In the genomic region with DNA sequence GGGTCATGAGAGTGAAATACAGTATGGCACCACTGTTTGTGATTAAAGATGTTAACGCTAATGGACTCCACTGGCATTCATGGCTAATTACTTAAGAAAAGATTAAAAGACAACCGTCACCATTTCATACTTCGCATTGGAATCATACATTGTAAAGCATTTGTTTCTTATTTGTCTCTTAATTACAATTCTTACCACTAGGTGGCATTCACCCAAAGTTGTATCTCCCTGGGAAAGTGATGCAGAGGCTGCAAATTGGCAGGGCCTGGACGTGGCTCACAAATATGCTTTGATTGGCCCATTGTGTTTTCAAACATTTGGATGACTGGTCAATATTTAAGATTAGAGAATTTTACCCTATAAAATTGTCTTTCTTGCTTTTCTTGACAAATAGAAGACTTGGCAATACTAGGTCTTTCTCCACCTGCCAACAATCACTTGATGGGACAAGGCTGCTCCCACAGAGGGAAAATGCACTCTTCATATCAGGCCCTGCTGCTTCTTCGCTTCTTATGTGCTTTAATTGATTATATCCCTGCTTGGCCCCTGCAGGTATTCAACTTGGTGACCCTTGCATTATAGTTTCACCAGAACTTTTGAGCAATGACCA, we compare ENCODE assay signal across 8 cellular contexts.
DNase-seq lines count a peak whose midpoint lies in the region; ATAC-seq and TF ChIP-seq lines count a peak whose summit lies in the region.

No MANE protein-coding gene starts in this region.

- DNase-seq in Calu3 = peak; percentile 22
- peak; percentile 9 for DNase-seq in GM19238 (ENCODE audit: insufficient read length, low spot score)
- peak; percentile 35 for DNase-seq in RPMI8226
- peak; percentile 21 to 49 for DNase-seq in dermis microvascular lymphatic vessel endothelial cell (ENCODE audit: low read depth in 2 of 2)
- peak; percentile 80 for DNase-seq in medulla oblongata (ENCODE audit: extremely low spot score)

- H3K27me3 Mint-ChIP-seq in Calu3 (ENCODE audit: unreplicated experiment) = no peaks in the 10 kb centered on the region

- CTCF ChIA-PET in Calu3 (lab: Charles Lee) = interaction anchor here (0.8 kb wide), 1 partner anchor 110 kb away, joined by 5 read pairs; no protein-coding TSS in a partner anchor

- ATAC-seq in HG03520 (IDR thresholded peaks at IDR 0.05; ENCODE audit: unreplicated experiment) = no peak
- no peak for ATAC-seq in GM21717 (IDR thresholded peaks at IDR 0.05; ENCODE audit: unreplicated experiment)

- H3K9me3 Mint-ChIP-seq in Calu3 (ENCODE audit: low read depth, unreplicated experiment) = no peaks in the 10 kb centered on the region

- H3K4me3 Mint-ChIP-seq in Calu3 (ENCODE audit: low read depth, unreplicated experiment) = no peak overlapping the region

- no TSS peak for BruUV-seq in Calu3 (replicated peaks; lab: Mats Ljungman, UMichigan)

- H3K27ac Mint-ChIP-seq in Calu3 (ENCODE audit: unreplicated experiment) = no peak overlapping the region

- H3K36me3 Mint-ChIP-seq in Calu3 (ENCODE audit: insufficient read depth, unreplicated experiment) = no peaks in the 10 kb centered on the region

- TF ChIP-seq CTCF in Calu3 (IDR thresholded peaks at IDR 0.05; ENCODE audit: unreplicated experiment) (peak; percentile 71), LNCAP (IDR thresholded peaks at IDR 0.05) (peak; percentile 67)

- no peaks in the 10 kb centered on the region for H3K4me1 Mint-ChIP-seq in Calu3 (ENCODE audit: low read depth, unreplicated experiment)

- intact Hi-C loops in Calu3 (cut with micrococcal nuclease; ENCODE audit: unreplicated experiment) = loop anchor here (1.0 to 5.0 kb wide), 3 partner anchors 71 to 205 kb away; a partner anchor contains a TSS

Comparison
In these comparisons a context has a peak if more than half of its experiments do, and no peak if none do; other contexts are left out.
1. DNase-seq: peak in every context shown above with its lines; median percentile 80 in medulla oblongata; 35 in RPMI8226; 35 in dermis microvascular lymphatic vessel endothelial cell; 22 in Calu3; 9 in GM19238.